ENCODE assay signal across 8 cellular contexts in the genomic region with DNA sequence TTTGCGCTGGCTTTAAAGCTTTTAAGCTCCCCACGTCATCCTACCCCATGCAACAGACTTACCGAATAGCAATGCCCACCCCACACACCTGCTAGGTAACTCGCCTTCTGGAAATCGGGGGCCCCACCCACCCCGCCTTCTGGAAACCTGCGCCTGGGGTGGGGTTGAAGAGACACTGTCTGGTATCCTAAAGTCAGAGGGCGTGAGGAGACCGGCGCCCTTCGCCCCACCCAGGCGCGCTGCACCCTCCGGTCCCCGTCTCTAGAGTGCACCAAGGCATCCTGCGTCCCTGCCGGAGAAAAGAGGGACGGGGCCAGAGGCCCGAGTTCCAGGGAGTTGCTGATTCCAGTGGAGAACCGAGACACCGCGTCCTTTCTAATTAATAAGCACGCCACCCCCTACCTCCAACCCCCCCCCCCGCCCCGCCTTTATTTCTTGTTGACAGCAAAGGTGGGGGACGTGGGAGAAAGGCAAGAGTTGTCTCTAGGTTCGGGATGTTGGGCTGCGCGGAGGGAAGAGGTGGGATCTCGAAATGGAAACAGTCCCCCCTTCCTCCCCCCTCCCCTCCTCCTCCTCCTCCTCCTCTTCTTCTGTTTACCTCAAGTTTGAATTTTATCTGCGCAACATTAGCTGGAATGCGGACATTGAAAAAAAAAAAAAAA.
DNase-seq lines count a peak whose midpoint lies in the region; ATAC-seq and TF ChIP-seq lines count a peak whose summit lies in the region.

No MANE protein-coding gene starts in this region.

- peak overlapping the region; percentile 99 for H3K4me3 Mint-ChIP-seq in activated naive CD8-positive, alpha-beta T cell treated with anti-CD3 and anti-CD28 coated beads for 36 hours
- H3K4me3 Mint-ChIP-seq in progenitor cell of endocrine pancreas (ENCODE audit: low read depth): peak overlapping the region; percentile 87

- peak overlapping the region; percentile 85 for H3K27ac ChIP-seq in 22Rv1
- 0 out of 2 replicates have a peak overlapping the region, but pooled peaks have one; percentile 68 for H3K27ac ChIP-seq in SJSA1
- peak overlapping the region; percentile 94 to 100 (median 99) for H3K27ac ChIP-seq in heart right ventricle

- H3K36me3 ChIP-seq in SJSA1 (peaks cover 7% of the 10 kb centered on the region), heart right ventricle (peaks cover 0 to 21% (median 0%) of the 10 kb centered on the region in 9 donors)

- H3K4me1 Mint-ChIP-seq in activated naive CD8-positive, alpha-beta T cell treated with anti-CD3 and anti-CD28 coated beads for 36 hours: peaks cover 67% of the 10 kb centered on the region
- H3K4me1 Mint-ChIP-seq in progenitor cell of endocrine pancreas (ENCODE audit: low read depth): peaks cover 27% of the 10 kb centered on the region

- no peaks in the 10 kb centered on the region for H3K27me3 ChIP-seq in SJSA1 (replicated peaks)
- no peaks in the 10 kb centered on the region for H3K27me3 ChIP-seq in heart right ventricle

- ATAC-seq in GM19438 (IDR thresholded peaks at IDR 0.05; ENCODE audit: low read depth, unreplicated experiment) (peak; percentile 3), heart right ventricle (peak; percentile 2 to 43 (median 20)), HG03354 (IDR thresholded peaks at IDR 0.05; ENCODE audit: poor library complexity, severe bottlenecking, unreplicated experiment) (no peak), GM19455 (IDR thresholded peaks at IDR 0.05; ENCODE audit: unreplicated experiment) (no peak)

- H3K27me3 Mint-ChIP-seq in activated naive CD8-positive, alpha-beta T cell treated with anti-CD3 and anti-CD28 coated beads for 36 hours: no peaks in the 10 kb centered on the region
- peaks cover 64% of the 10 kb centered on the region for H3K27me3 Mint-ChIP-seq in progenitor cell of endocrine pancreas

- DNase-seq in SJSA1 (ENCODE audit: low read depth in 1 of 2, low spot score in 2 of 2) (peak in 1 of 2 experiments; percentile 48), heart right ventricle (peak; percentile 52 to 71), progenitor cell of endocrine pancreas (ENCODE audit: low spot score, unreplicated experiment) (no peak)
- DNase-seq in activated naive CD8-positive, alpha-beta T cell treated with anti-CD3 and anti-CD28 coated beads for 36 hours: peak; percentile 61

- H3K36me3 Mint-ChIP-seq in activated naive CD8-positive, alpha-beta T cell treated with anti-CD3 and anti-CD28 coated beads for 36 hours: peaks cover 26% of the 10 kb centered on the region
- H3K36me3 Mint-ChIP-seq in progenitor cell of endocrine pancreas (ENCODE audit: insufficient read depth): no peaks in the 10 kb centered on the region

- 0% methylated on average over 30 to 32 of the region's 32 CpGs for WGBS in heart right ventricle, 2 donors

- H3K9me3 ChIP-seq in SJSA1 (replicated peaks): 0 out of 2 replicates have a peak, but pooled peaks cover 5% of the 10 kb centered on the region
- H3K9me3 ChIP-seq in heart right ventricle: no peaks in the 10 kb centered on the region

- H3K27ac Mint-ChIP-seq in activated naive CD8-positive, alpha-beta T cell treated with anti-CD3 and anti-CD28 coated beads for 36 hours: peak overlapping the region; percentile 99
- peak overlapping the region; percentile 87 for H3K27ac Mint-ChIP-seq in progenitor cell of endocrine pancreas

- H3K4me3 ChIP-seq in SJSA1 (peak overlapping the region; percentile 96), heart right ventricle (peak overlapping the region; percentile 74 to 97 (median 88))

- intact Hi-C loops in heart right ventricle (cut with DNase I): loop anchor here in 6 of 10 donors (1.0 to 10.0 kb wide), 10 partner anchors 34 to 320 kb away; a partner anchor contains a TSS

- no peaks in the 10 kb centered on the region for H3K9me3 Mint-ChIP-seq in activated naive CD8-positive, alpha-beta T cell treated with anti-CD3 and anti-CD28 coated beads for 36 hours
- no peaks in the 10 kb centered on the region for H3K9me3 Mint-ChIP-seq in progenitor cell of endocrine pancreas (ENCODE audit: low read depth)

- H3K4me1 ChIP-seq in SJSA1 (replicated peaks): peaks cover 50% of the 10 kb centered on the region
- peaks cover 0 to 69% (median 59%) of the 10 kb centered on the region in 9 donors for H3K4me1 ChIP-seq in heart right ventricle

- TF ChIP-seq CTCF in 22Rv1 (IDR thresholded peaks at IDR 0.05) (no peak), heart right ventricle (IDR thresholded peaks at IDR 0.05) (no peak), progenitor cell of endocrine pancreas (IDR thresholded peaks at IDR 0.05; ENCODE audit: unreplicated experiment) (no peak)

Comparison
In these comparisons a context has a peak if more than half of its experiments do, and no peak if none do; other contexts are left out.
1. ATAC-seq: peak in GM19438 (single experiment) and heart right ventricle (8 of 8); none in HG03354 (single experiment) and GM19455 (single experiment).
2. Peak in every context shown above with its lines, with median percentiles within 50 percentile points of each other: H3K27ac ChIP-seq.